In genomic region chr19:30233375-30233774, GRCh38 we compare ENCODE assay signal across 3 cellular contexts.
TF ChIP-seq lines count a peak whose summit lies in the region.

No MANE protein-coding gene starts in this region.

TF ChIP-seq in HEK293, 187 proteins besides CTCF, POLR2A, EP300 and RAD21:
- TF ChIP-seq ZNF362 (tag by site-specific recombination; IDR thresholded peaks at IDR 0.05) = 0 out of 2 replicates have a peak, but pooled peaks have one; percentile 32
- peak; percentile 11 for TF ChIP-seq ZBTB26 (tag by site-specific recombination; optimal IDR thresholded peaks at IDR 0.05)
- TF ChIP-seq REST (tag by site-specific recombination; IDR thresholded peaks at IDR 0.05) = no peak
- no peak for TF ChIP-seq ZNF133 (tag by site-specific recombination; IDR thresholded peaks at IDR 0.05)
- peak; percentile 98 for TF ChIP-seq ZNF121 (tag by site-specific recombination; IDR thresholded peaks at IDR 0.05)
- peak; percentile 44; the same call in 1 of the 2 replicates for TF ChIP-seq ZBTB6 (tag by site-specific recombination; IDR thresholded peaks at IDR 0.05)

TF ChIP-seq in WTC11, 78 proteins besides CTCF, POLR2A, EP300 and RAD21 (continued from another document):
- no peak for TF ChIP-seq ZSCAN18 (CRISPR knock-in tag; IDR thresholded peaks at IDR 0.05)

TF ChIP-seq in H1, 55 proteins besides CTCF, POLR2A, EP300 and RAD21 (continued from another document):
- no peak for TF ChIP-seq E2F6 (IDR thresholded peaks at IDR 0.05)
- no peak for TF ChIP-seq POLR2AphosphoS5 (IDR thresholded peaks at IDR 0.05; ENCODE audit: low read depth, low read length)
- no peak for TF ChIP-seq PHF8 (conservative IDR thresholded peaks at IDR 0.05; ENCODE audit: low read depth, low read length)
- no peak for TF ChIP-seq ZNF274 (IDR thresholded peaks at IDR 0.05; ENCODE audit: borderline replicate concordance, extremely low read depth, low read length)
- TF ChIP-seq FOSL1 (IDR thresholded peaks at IDR 0.05; ENCODE audit: insufficient read depth, low read depth, low read length) = no peak
- no peak for TF ChIP-seq SAP30 (IDR thresholded peaks at IDR 0.05; ENCODE audit: insufficient read depth, insufficient replicate concordance, low read length)
- TF ChIP-seq CEBPB (IDR thresholded peaks at IDR 0.05; ENCODE audit: low read depth, low read length) = no peak
- TF ChIP-seq NRF1 (IDR thresholded peaks at IDR 0.05; ENCODE audit: low read depth, low read length) = no peak
- TF ChIP-seq CHD7 (IDR thresholded peaks at IDR 0.05; ENCODE audit: insufficient replicate concordance, low read length) = no peak
